In genomic region chr6:125738276-125738675, GRCh38 we compare ENCODE assay signal across 21 cellular contexts. TPM values are rescaled to one million over a fixed set of nuclear protein-coding genes. Genes with fewer than 3 reads are reported as not detected.
DNase-seq lines count a peak whose midpoint lies in the region; ATAC-seq and TF ChIP-seq lines count a peak whose summit lies in the region.
"Had no signal": no experiment of that assay in that cellular context is flagged by ENCODE, and none has a peak within 500 bp of the region (broad histone marks: within the 10 kb centered on the region; RNA-seq: fewer than 3 reads in every experiment).

No MANE protein-coding gene starts in this region.

- no peaks in the 10 kb centered on the region for H3K79me2 ChIP-seq in PC-9 (ENCODE audit: low read depth)

- TF ChIP-seq CTCF in gastrocnemius medialis (IDR thresholded peaks at IDR 0.05 in 4 of 5, conservative IDR thresholded peaks at IDR 0.05 in 1 of 5): no peak
- no peak for TF ChIP-seq CTCF in PC-9 (conservative IDR thresholded peaks at IDR 0.05)

- TF ChIP-seq POLR2A in erythroblast (IDR thresholded peaks at IDR 0.05; ENCODE audit: low read length): no peak
- TF ChIP-seq POLR2A in gastrocnemius medialis (IDR thresholded peaks at IDR 0.05): no peak

- H3K4me1 ChIP-seq in gastrocnemius medialis (peaks cover 2 to 14% of the 10 kb centered on the region in 2 donors), PC-9 (replicated peaks; ENCODE audit: insufficient read depth) (no peaks in the 10 kb centered on the region)
- H3K4me1 ChIP-seq: BE2C had no signal

- in situ Hi-C loops in gastrocnemius medialis (cut with MboI; ENCODE audit: low sequenced_read_pairs in 4 of 4): no loop called here

- peak; percentile 44 for DNase-seq in NCI-H2171 treated with DMSO at 0.1 percent for 48 hours (lab: John Stamatoyannopoulos, UW)
- no peak for DNase-seq in NCI-H2171 (lab: John Stamatoyannopoulos, UW)
- peak; percentile 35 to 50 for DNase-seq in erythroblast (lab: John Stamatoyannopoulos, UW)
- DNase-seq in gastrocnemius medialis: no peak
- DNase-seq in PC-9: no peak
- DNase-seq: ACHN; BE2C; C1 segment of cervical spinal cord; CD4-positive, CD25-positive, alpha-beta regulatory T cell; CD8-positive, alpha-beta memory T cell; COR-L47; DMS153; DND-41; EL; GOT3; H7 had no signal

- no TSS peak for BruUV-seq in PC-9 (replicated peaks; lab: Mats Ljungman, UMichigan)

- H3K4me2 ChIP-seq in PC-9: no peak overlapping the region

- no peaks in the 10 kb centered on the region for H4K20me1 ChIP-seq in PC-9 (ENCODE audit: insufficient read depth)

- H3K4me3 ChIP-seq in gastrocnemius medialis: no peak overlapping the region
- H3K4me3 ChIP-seq in PC-9: no peak overlapping the region
- H3K4me3 ChIP-seq: GM12878 had no signal

- no peaks in the 10 kb centered on the region for H3K36me3 ChIP-seq in gastrocnemius medialis
- no peaks in the 10 kb centered on the region for H3K36me3 ChIP-seq in PC-9 (ENCODE audit: low read depth)
- H3K36me3 ChIP-seq: BE2C had no signal

- H3K27me3 ChIP-seq in gastrocnemius medialis (no peaks in the 10 kb centered on the region), PC-9 (ENCODE audit: insufficient read depth, low read depth) (no peaks in the 10 kb centered on the region)

- CTCF ChIA-PET in PC-9 (lab: Charles Lee): no interaction called here

- intact Hi-C loops in gastrocnemius medialis (cut with DNase I; ENCODE audit: low total_unique reads): no loop called here
- intact Hi-C loops in PC-9 (cut with micrococcal nuclease; ENCODE audit: unreplicated experiment): no loop called here

- H3K9me2 ChIP-seq in PC-9 (ENCODE audit: insufficient read depth): no peaks in the 10 kb centered on the region

- no peak overlapping the region for H2AFZ ChIP-seq in PC-9

- H3F3A ChIP-seq in PC-9 (ENCODE audit: insufficient read depth, low read depth): no peaks in the 10 kb centered on the region

- no peaks in the 10 kb centered on the region for H3K9me3 ChIP-seq in gastrocnemius medialis
- no peaks in the 10 kb centered on the region for H3K9me3 ChIP-seq in PC-9 (ENCODE audit: insufficient read depth, low read depth)
- H3K9me3 ChIP-seq: BE2C had no signal

- ATAC-seq in gastrocnemius medialis: peak; percentile 56 to 73
- no peak for ATAC-seq in HG03039 (IDR thresholded peaks at IDR 0.05; ENCODE audit: unreplicated experiment)
- ATAC-seq: GM12878, HCT116, HepG2 had no signal

- POLR2A ChIA-PET in PC-9 (lab: Charles Lee; ENCODE audit: unreplicated experiment): no interaction called here

- H3K27ac ChIP-seq in gastrocnemius medialis (no peak overlapping the region), PC-9 (no peak overlapping the region)

RNA-seq across cellular contexts. Expression of gene HEY2, which starts 11.2 kb away (rescaled TPM):
- 1 to 10 TPM; 5.9 to 9.0 (median 7.4) TPM for total RNA-seq in gastrocnemius medialis
- total RNA-seq in PC-9 (2021): 0.15 TPM in 1 of 2 replicates, not detected in the other
- total RNA-seq: CD4-positive, CD25-positive, alpha-beta regulatory T cell; G401 had no signal

RNA-seq across cellular contexts. Expression of gene NCOA7, which starts 52.5 kb away (rescaled TPM):
- total RNA-seq in gastrocnemius medialis (1 to 10 TPM; 7.0 to 9.5 (median 9.2) TPM), PC-9 (2021) (47.6 and 51.0 TPM in 2 replicates)

Comparison
In these comparisons a context has a peak if more than half of its experiments do, and no peak if none do; other contexts are left out.
1. DNase-seq: peak in NCI-H2171 treated with DMSO at 0.1 percent for 48 hours (single experiment) and erythroblast (2 of 2); none in NCI-H2171 (single experiment), gastrocnemius medialis (0 of 2) and PC-9 (0 of 2).